1 cellular context compared by ENCODE assay signal in the genomic region with DNA sequence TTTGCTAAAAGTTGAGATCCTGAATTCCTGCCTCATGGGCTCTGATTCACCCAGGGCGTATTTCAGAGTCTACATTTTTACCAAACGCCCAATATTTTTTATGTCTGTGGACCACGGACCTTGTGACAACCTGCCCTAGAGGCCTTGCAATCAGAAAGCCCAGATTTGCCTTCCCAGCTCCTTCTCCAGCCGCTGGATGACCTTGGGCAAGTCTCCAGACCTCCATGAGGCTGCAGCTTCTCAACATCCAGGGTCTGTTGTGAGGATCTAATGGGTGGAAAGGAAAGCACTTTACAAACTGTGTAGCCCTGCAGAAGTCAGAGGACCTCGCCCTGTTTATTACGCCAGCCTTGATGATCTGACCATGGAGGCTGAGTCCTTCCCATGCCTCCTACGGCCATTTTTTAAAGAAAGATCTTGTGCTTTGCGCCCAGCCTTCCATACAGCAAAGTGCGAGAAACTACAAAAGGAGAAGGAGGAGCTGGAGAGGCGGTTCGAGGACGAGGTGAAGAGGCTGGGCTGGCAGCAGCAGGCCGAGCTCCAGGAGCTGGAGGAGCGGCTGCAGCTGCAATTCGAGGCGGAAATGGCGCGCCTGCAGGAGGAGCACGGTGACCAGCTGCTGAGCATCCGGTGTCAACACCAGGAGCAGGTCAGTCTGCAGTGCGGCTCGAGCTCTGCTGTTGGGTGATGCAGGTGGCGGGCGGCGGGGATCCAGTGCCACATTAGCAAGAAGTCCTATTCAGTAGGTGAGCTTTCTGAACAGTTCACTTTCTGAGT.
TF ChIP-seq lines count a peak whose summit lies in the region.

No MANE protein-coding gene starts in this region.

TF ChIP-seq in K562, 482 proteins besides CTCF, POLR2A, EP300 and RAD21 (continued from another document):
- TF ChIP-seq, protein P1, sequence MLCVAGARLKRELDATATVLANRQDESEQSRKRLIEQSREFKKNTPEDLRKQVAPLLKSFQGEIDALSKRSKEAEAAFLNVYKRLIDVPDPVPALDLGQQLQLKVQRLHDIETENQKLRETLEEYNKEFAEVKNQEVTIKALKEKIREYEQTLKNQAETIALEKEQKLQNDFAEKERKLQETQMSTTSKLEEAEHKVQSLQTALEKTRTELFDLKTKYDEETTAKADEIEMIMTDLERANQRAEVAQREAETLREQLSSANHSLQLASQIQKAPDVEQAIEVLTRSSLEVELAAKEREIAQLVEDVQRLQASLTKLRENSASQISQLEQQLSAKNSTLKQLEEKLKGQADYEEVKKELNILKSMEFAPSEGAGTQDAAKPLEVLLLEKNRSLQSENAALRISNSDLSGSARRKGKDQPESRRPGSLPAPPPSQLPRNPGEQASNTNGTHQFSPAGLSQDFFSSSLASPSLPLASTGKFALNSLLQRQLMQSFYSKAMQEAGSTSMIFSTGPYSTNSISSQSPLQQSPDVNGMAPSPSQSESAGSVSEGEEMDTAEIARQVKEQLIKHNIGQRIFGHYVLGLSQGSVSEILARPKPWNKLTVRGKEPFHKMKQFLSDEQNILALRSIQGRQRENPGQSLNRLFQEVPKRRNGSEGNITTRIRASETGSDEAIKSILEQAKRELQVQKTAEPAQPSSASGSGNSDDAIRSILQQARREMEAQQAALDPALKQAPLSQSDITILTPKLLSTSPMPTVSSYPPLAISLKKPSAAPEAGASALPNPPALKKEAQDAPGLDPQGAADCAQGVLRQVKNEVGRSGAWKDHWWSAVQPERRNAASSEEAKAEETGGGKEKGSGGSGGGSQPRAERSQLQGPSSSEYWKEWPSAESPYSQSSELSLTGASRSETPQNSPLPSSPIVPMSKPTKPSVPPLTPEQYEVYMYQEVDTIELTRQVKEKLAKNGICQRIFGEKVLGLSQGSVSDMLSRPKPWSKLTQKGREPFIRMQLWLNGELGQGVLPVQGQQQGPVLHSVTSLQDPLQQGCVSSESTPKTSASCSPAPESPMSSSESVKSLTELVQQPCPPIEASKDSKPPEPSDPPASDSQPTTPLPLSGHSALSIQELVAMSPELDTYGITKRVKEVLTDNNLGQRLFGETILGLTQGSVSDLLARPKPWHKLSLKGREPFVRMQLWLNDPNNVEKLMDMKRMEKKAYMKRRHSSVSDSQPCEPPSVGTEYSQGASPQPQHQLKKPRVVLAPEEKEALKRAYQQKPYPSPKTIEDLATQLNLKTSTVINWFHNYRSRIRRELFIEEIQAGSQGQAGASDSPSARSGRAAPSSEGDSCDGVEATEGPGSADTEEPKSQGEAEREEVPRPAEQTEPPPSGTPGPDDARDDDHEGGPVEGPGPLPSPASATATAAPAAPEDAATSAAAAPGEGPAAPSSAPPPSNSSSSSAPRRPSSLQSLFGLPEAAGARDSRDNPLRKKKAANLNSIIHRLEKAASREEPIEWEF (CRISPR knock-in tag; IDR thresholded peaks at IDR 0.05): no peak
- TF ChIP-seq U2AF1 (optimal IDR thresholded peaks at IDR 0.05; ENCODE audit: low read depth, low read length): no peak
- no peak for TF ChIP-seq HNRNPUL1 (IDR thresholded peaks at IDR 0.05; ENCODE audit: low read length)
- TF ChIP-seq CSDE1 (IDR thresholded peaks at IDR 0.05): no peak
